ENCODE assay signal across 5 cellular contexts in genomic region chr14:68115952-68116351, GRCh38.
DNase-seq lines count a peak whose midpoint lies in the region; ATAC-seq, FAIRE-seq and TF ChIP-seq lines count a peak whose summit lies in the region.
"Not testable (repeated sequence)": the region's sequence is repeated elsewhere in the genome, so short reads cannot be mapped to it uniquely, and the experiment has no call there.

No MANE protein-coding gene starts in this region.

- H3K4me1 ChIP-seq in A549 (peaks cover 21% of the 10 kb centered on the region), kidney (ENCODE audit: control insufficient read depth in 1 of 2, insufficient read depth in 1 of 2, low read depth in 1 of 2, low read length in 2 of 2) (peaks cover 10 to 11% of the 10 kb centered on the region in 2 donors), small intestine (ENCODE audit: control insufficient read depth in 2 of 2, insufficient read depth in 1 of 2, low read depth in 1 of 2, low read length in 1 of 2) (peaks cover 3 to 15% of the 10 kb centered on the region in 2 donors)

- TF ChIP-seq EP300 in A549 (IDR thresholded peaks at IDR 0.05): not testable (repeated sequence)

- H3K9me3 ChIP-seq in A549; kidney (ENCODE audit: control insufficient read depth in 1 of 2, low read length in 2 of 2); small intestine (ENCODE audit: control insufficient read depth, low read depth): not testable (repeated sequence)

- intact Hi-C loops in kidney (cut with DNase I): not testable (repeated sequence)

- H3K9ac ChIP-seq in kidney (ENCODE audit: low read length in 2 of 2): not testable (repeated sequence)

- not testable (repeated sequence) for TF ChIP-seq RAD21 in A549 (conservative IDR thresholded peaks at IDR 0.05 in 1 of 2, IDR thresholded peaks at IDR 0.05 in 1 of 2)

- DNase-seq in A549 (ENCODE audit: low read depth in 1 of 2, low spot score in 1 of 2); RCC 7860 (ENCODE audit: low spot score); kidney; small intestine: not testable (repeated sequence)

- POLR2A ChIA-PET in A549 (lab: Yijun Ruan, JAX): not testable (repeated sequence)

- 0 out of 3 replicates have a peak overlapping the region, but pooled peaks have one; percentile 2 for H3K4me2 ChIP-seq in A549

- not testable (repeated sequence) for H3K36me3 ChIP-seq in kidney (ENCODE audit: control insufficient read depth in 1 of 2, insufficient read depth in 2 of 2, low read length in 2 of 2); small intestine (ENCODE audit: control insufficient read depth in 2 of 2, insufficient read depth in 2 of 2, low read length in 2 of 2)

- H3K27me3 ChIP-seq in small intestine (ENCODE audit: control insufficient read depth in 2 of 2, insufficient read depth in 2 of 2, low read length in 2 of 2): not testable (repeated sequence)

- H3K27ac ChIP-seq in A549; kidney (ENCODE audit: low read depth in 2 of 2, low read length in 2 of 2); small intestine (ENCODE audit: low read depth in 1 of 2, low read length in 1 of 2): not testable (repeated sequence)

- TF ChIP-seq CTCF in A549 (IDR thresholded peaks at IDR 0.05); kidney (IDR thresholded peaks at IDR 0.05; ENCODE audit: borderline replicate concordance, extremely low read depth, insufficient read depth): not testable (repeated sequence)

- ATAC-seq in A549: not testable (repeated sequence)

- not testable (repeated sequence) for TF ChIP-seq POLR2A in A549 (IDR thresholded peaks at IDR 0.05; ENCODE audit: low read length)

- CTCF ChIA-PET in A549 (lab: Yijun Ruan, JAX): not testable (repeated sequence)

- FAIRE-seq in A549 (lab: Jason Lieb, UNC): not testable (repeated sequence)
- FAIRE-seq in RCC 7860 (lab: Jason Lieb, UNC) (peak; percentile 77), endometrium (lab: Jason Lieb, UNC) (peak; percentile 37), kidney (lab: Jason Lieb, UNC) (peak; percentile 35), small intestine (lab: Jason Lieb, UNC) (peak; percentile 85)

- H3K4me3 ChIP-seq in A549; kidney (ENCODE audit: low read length in 2 of 2); small intestine (ENCODE audit: low read depth in 1 of 2, low read length in 2 of 2): not testable (repeated sequence)
